Comparison of ENCODE assay signal across 10 cellular contexts in the genomic region with DNA sequence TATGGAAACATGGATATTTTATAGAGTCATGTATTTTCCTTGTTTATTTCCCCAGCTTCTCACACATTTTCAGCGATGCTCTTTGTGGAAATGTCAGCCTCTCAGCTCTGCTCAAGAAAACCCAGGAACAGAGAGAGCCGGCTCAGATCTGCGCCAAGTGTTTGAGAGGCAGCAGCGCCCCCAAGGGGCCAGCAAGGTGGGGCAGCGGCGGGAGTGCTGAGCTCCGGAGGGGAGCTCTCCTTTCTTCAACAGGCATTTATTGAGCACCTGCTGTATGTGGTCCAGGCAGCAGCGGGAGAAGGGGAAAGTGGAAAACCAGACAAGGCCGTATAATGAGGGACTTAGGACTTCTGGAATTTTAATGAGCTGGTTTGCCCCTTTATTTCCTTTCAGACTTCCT.
DNase-seq lines count a peak whose midpoint lies in the region; TF ChIP-seq lines count a peak whose summit lies in the region.
"Had no signal": no experiment of that assay in that cellular context is flagged by ENCODE, and none has a peak within 500 bp of the region (broad histone marks: within the 10 kb centered on the region; RNA-seq: fewer than 3 reads in every experiment).

No MANE protein-coding gene starts in this region.

- intact Hi-C loops in cardiac septum (cut with DNase I): no loop called here
- intact Hi-C loops in posterior vena cava (cut with DNase I): no loop called here

- peaks cover 16% of the 10 kb centered on the region for H3K27me3 Mint-ChIP-seq in activated T-cell treated with anti-CD3 and anti-CD28 coated beads, Interleukin-2, amount 50 U/mL, for 24 hours
- H3K27me3 Mint-ChIP-seq in mesothelial cell of epicardium (ENCODE audit: low read depth): peaks cover 18% of the 10 kb centered on the region

- no peak overlapping the region for H3K4me3 ChIP-seq in right atrium auricular region
- H3K4me3 ChIP-seq in BE2C (ENCODE audit: low read depth, low read length): no peak overlapping the region

- H3K4me3 Mint-ChIP-seq in activated T-cell treated with anti-CD3 and anti-CD28 coated beads, Interleukin-2, amount 50 U/mL, for 24 hours: no peak overlapping the region
- H3K4me3 Mint-ChIP-seq in mesothelial cell of epicardium: no peak overlapping the region
- H3K4me3 Mint-ChIP-seq: CD8-positive, alpha-beta T cell; naive B cell had no signal

- H3K9me3 Mint-ChIP-seq in activated T-cell treated with anti-CD3 and anti-CD28 coated beads, Interleukin-2, amount 50 U/mL, for 24 hours: no peaks in the 10 kb centered on the region
- no peaks in the 10 kb centered on the region for H3K9me3 Mint-ChIP-seq in mesothelial cell of epicardium
- H3K9me3 Mint-ChIP-seq: CD8-positive, alpha-beta T cell had no signal

- no peaks in the 10 kb centered on the region for H3K36me3 ChIP-seq in right atrium auricular region
- no peaks in the 10 kb centered on the region for H3K36me3 ChIP-seq in BE2C

- peaks cover 20% of the 10 kb centered on the region for H3K4me1 Mint-ChIP-seq in activated T-cell treated with anti-CD3 and anti-CD28 coated beads, Interleukin-2, amount 50 U/mL, for 24 hours (ENCODE audit: low read depth)
- H3K4me1 Mint-ChIP-seq in mesothelial cell of epicardium: peaks cover 6% of the 10 kb centered on the region

- no peaks in the 10 kb centered on the region for H3K36me3 Mint-ChIP-seq in activated T-cell treated with anti-CD3 and anti-CD28 coated beads, Interleukin-2, amount 50 U/mL, for 24 hours (ENCODE audit: low read depth)
- no peaks in the 10 kb centered on the region for H3K36me3 Mint-ChIP-seq in mesothelial cell of epicardium
- H3K36me3 Mint-ChIP-seq: CD8-positive, alpha-beta T cell; naive B cell had no signal

- no peak overlapping the region for H3K27ac ChIP-seq in right atrium auricular region

- DNase-seq in right atrium auricular region (ENCODE audit: low spot score) (peak; percentile 23), cardiac septum (ENCODE audit: low spot score) (no peak), mesothelial cell of epicardium (ENCODE audit: low spot score in 2 of 2, unreplicated experiment in 2 of 2) (peak; percentile 37 to 69), BE2C (no peak), posterior vena cava (ENCODE audit: low spot score) (no peak), EL (no peak)
- DNase-seq in activated T-cell treated with anti-CD3 and anti-CD28 coated beads, Interleukin-2, amount 50 U/mL, for 24 hours: peak; percentile 71
- DNase-seq in stimulated activated naive CD4-positive, alpha-beta T cell (lab: John Stamatoyannopoulos, UW): no peak
- DNase-seq: naive B cell had no signal

- TF ChIP-seq CTCF in right atrium auricular region (IDR thresholded peaks at IDR 0.05) (peak in 1 of 2 donors; percentile 23), mesothelial cell of epicardium (IDR thresholded peaks at IDR 0.05; ENCODE audit: unreplicated experiment) (peak; percentile 53), BE2C (IDR thresholded peaks at IDR 0.05; ENCODE audit: low read depth, low read length) (no peak)

- no peaks in the 10 kb centered on the region for H3K9me3 ChIP-seq in right atrium auricular region
- H3K9me3 ChIP-seq in BE2C: no peaks in the 10 kb centered on the region; the same call in 1 of the 2 replicates

- H3K4me1 ChIP-seq in right atrium auricular region (no peaks in the 10 kb centered on the region), BE2C (no peaks in the 10 kb centered on the region)

- no peak overlapping the region for H3K27ac Mint-ChIP-seq in activated T-cell treated with anti-CD3 and anti-CD28 coated beads, Interleukin-2, amount 50 U/mL, for 24 hours
- no peak overlapping the region for H3K27ac Mint-ChIP-seq in mesothelial cell of epicardium
- H3K27ac Mint-ChIP-seq: CD8-positive, alpha-beta T cell; naive B cell had no signal

- H3K27me3 ChIP-seq in right atrium auricular region: no peaks in the 10 kb centered on the region
- H3K27me3 ChIP-seq in BE2C: no peaks in the 10 kb centered on the region

Comparison
In these comparisons a context has a peak if more than half of its experiments do, and no peak if none do; other contexts are left out.
1. DNase-seq: peak in right atrium auricular region (single experiment), activated T-cell treated with anti-CD3 and anti-CD28 coated beads, Interleukin-2, amount 50 U/mL, for 24 hours (single experiment) and mesothelial cell of epicardium (2 of 2); none in cardiac septum (single experiment), stimulated activated naive CD4-positive, alpha-beta T cell (0 of 6), BE2C (single experiment), posterior vena cava (single experiment) and EL (single experiment).